Comparison of ENCODE assay signal across 8 cellular contexts in genomic region chr6:31270788-31271640, GRCh38. TPM values are rescaled to one million over a fixed set of nuclear protein-coding genes. Genes with fewer than 3 reads are reported as not detected.
DNase-seq lines count a peak whose midpoint lies in the region; ATAC-seq and TF ChIP-seq lines count a peak whose summit lies in the region.

No MANE protein-coding gene starts in this region.

- BruUV-seq in PC-9 (replicated peaks; lab: Mats Ljungman, UMichigan), result no TSS peak

- no peaks in the 10 kb centered on the region for H4K20me1 ChIP-seq in PC-9 (ENCODE audit: insufficient read depth)
- H4K20me1 ChIP-seq in hepatocyte (ENCODE audit: insufficient read depth, poor library complexity, severe bottlenecking), result no peaks in the 10 kb centered on the region

- POLR2A ChIA-PET in PC-9 (lab: Charles Lee; ENCODE audit: unreplicated experiment), result no interaction called here

- DNase-seq in DMS53 treated with DMSO at 0.1 percent for 48 hours (lab: John Stamatoyannopoulos, UW; ENCODE audit: unreplicated experiment) (peak; percentile 37), H7 (peak; percentile 58), PC-9 (peak in 1 of 2 experiments; percentile 74), adrenal gland (peak; percentile 45 to 83 (median 77)), hepatocyte (ENCODE audit: low spot score) (peak; percentile 68), SHP77 (lab: John Stamatoyannopoulos, UW) (no peak)

- no peak for TF ChIP-seq POLR2A in adrenal gland (IDR thresholded peaks at IDR 0.05)

- intact Hi-C loops in PC-9 (cut with micrococcal nuclease; ENCODE audit: unreplicated experiment) (loop anchor here (1.0 kb wide), 1 partner anchor 86 kb away; the partner anchor contains the start of gene HLA-B), adrenal gland (cut with DNase I) (no loop called here)

- no peaks in the 10 kb centered on the region for H3F3A ChIP-seq in PC-9 (ENCODE audit: insufficient read depth, low read depth)

- ATAC-seq in HG03097 (IDR thresholded peaks at IDR 0.05; ENCODE audit: low FRiP score, unreplicated experiment), result no peak

- H3K4me3 ChIP-seq in H7 (ENCODE audit: insufficient read depth, low read depth, low read length) (peak overlapping the region; percentile 59), PC-9 (peak overlapping the region; percentile 67), adrenal gland (peak overlapping the region in 2 of 4 donors; percentile 22 to 69), hepatocyte (peak overlapping the region; percentile 66), skeletal muscle satellite cell (ENCODE audit: low read length) (peak overlapping the region; percentile 80)

- H3K4me2 ChIP-seq in PC-9 (peak overlapping the region; percentile 82; the same call in 1 of the 2 replicates), hepatocyte (peak overlapping the region; percentile 80), skeletal muscle satellite cell (ENCODE audit: low read length) (peak overlapping the region; percentile 85)

- no peaks in the 10 kb centered on the region for H3K9me2 ChIP-seq in PC-9 (ENCODE audit: insufficient read depth)
- H3K9me2 ChIP-seq in hepatocyte (replicated peaks; ENCODE audit: insufficient read depth), result no peaks in the 10 kb centered on the region

- no peaks in the 10 kb centered on the region for H3K79me2 ChIP-seq in PC-9 (ENCODE audit: low read depth)
- no peaks in the 10 kb centered on the region for H3K79me2 ChIP-seq in hepatocyte

- H3K27me3 ChIP-seq in H7 (ENCODE audit: control insufficient read depth, insufficient read depth, low read length) (peaks cover 19% of the 10 kb centered on the region; the same call in 1 of the 2 replicates), PC-9 (ENCODE audit: insufficient read depth, low read depth) (peaks cover 4% of the 10 kb centered on the region), adrenal gland (no peaks in the 10 kb centered on the region), hepatocyte (peaks cover 2% of the 10 kb centered on the region), skeletal muscle satellite cell (ENCODE audit: control insufficient read depth, insufficient read depth, low read length) (peaks cover 22% of the 10 kb centered on the region)

- H3K9me3 ChIP-seq in PC-9 (ENCODE audit: insufficient read depth, low read depth) (no peaks in the 10 kb centered on the region), adrenal gland (replicated peaks in 1 of 3) (no peaks in the 10 kb centered on the region), hepatocyte (ENCODE audit: low read depth) (no peaks in the 10 kb centered on the region), skeletal muscle satellite cell (replicated peaks; ENCODE audit: low read length) (no peaks in the 10 kb centered on the region)

- WGBS in adrenal gland, 4 donors, result 4 to 23% (median 7%) methylated on average over 8 to 62 of the region's 62 CpGs; no CpG with 5 or more reads in 1 of the 4 donors
- WGBS in hepatocyte (ENCODE audit: low lambda C conversion rate, missing lambda C conversion rate), result 18% methylated on average over 51 of the region's 62 CpGs

- peak overlapping the region; percentile 84 for H2AFZ ChIP-seq in PC-9
- peak overlapping the region; percentile 55 for H2AFZ ChIP-seq in hepatocyte

- H3K36me3 ChIP-seq in H7 (replicated peaks; ENCODE audit: control insufficient read depth, insufficient read depth, low read length) (no peaks in the 10 kb centered on the region; the same call in 1 of the 2 replicates), PC-9 (ENCODE audit: low read depth) (no peaks in the 10 kb centered on the region), adrenal gland (replicated peaks in 1 of 2) (peaks cover 0 to 20% of the 10 kb centered on the region in 2 donors), hepatocyte (replicated peaks; ENCODE audit: insufficient read depth, low read depth) (no peaks in the 10 kb centered on the region), skeletal muscle satellite cell (ENCODE audit: insufficient read depth, low read length) (no peaks in the 10 kb centered on the region)

- H3K27ac ChIP-seq in PC-9 (peak overlapping the region; percentile 32; the same call in 1 of the 2 replicates), adrenal gland (peak overlapping the region in 4 of 5 donors; percentile 68 to 99 (median 97)), hepatocyte (peak overlapping the region; percentile 95)

- H3K4me1 ChIP-seq in PC-9 (replicated peaks; ENCODE audit: insufficient read depth) (0 out of 2 replicates have a peak, but pooled peaks cover 3% of the 10 kb centered on the region), adrenal gland (replicated peaks in 1 of 2) (peaks cover 0 to 4% of the 10 kb centered on the region in 2 donors), hepatocyte (ENCODE audit: insufficient read depth) (no peaks in the 10 kb centered on the region), skeletal muscle satellite cell (ENCODE audit: control insufficient read depth, insufficient read depth, low read length) (no peaks in the 10 kb centered on the region)

- CTCF ChIA-PET in PC-9 (lab: Charles Lee), result no interaction called here

- H3K9ac ChIP-seq in skeletal muscle satellite cell (ENCODE audit: low read depth, low read length), result peak overlapping the region; percentile 84

- TF ChIP-seq CTCF in PC-9 (conservative IDR thresholded peaks at IDR 0.05) (no peak), adrenal gland (IDR thresholded peaks at IDR 0.05) (no peak), hepatocyte (IDR thresholded peaks at IDR 0.05; ENCODE audit: poor library complexity) (no peak)

RNA-seq across cellular contexts. Expression of gene HLA-C, which starts 0.9 kb away (rescaled TPM):
- 33.7 and 34.7 TPM in 2 replicates for total RNA-seq in H7 (2014; rRNA removed; shearing (Covaris generic))
- total RNA-seq in PC-9 (2021) (305 and 374 TPM in 2 replicates), adrenal gland (1,000 to 10,000 TPM in 1 of 8 donors, 100 to 1,000 TPM in 7; 364 to 1,851 (median 754) TPM), hepatocyte (351 and 394 TPM in 2 replicates)
- polyA plus RNA-seq in adrenal gland (100 to 1,000 TPM; 157 to 323 (median 297) TPM), hepatocyte (451 and 500 TPM in 2 replicates)
- total RNA-seq in skeletal muscle satellite cell (2012; rRNA removed), result 30.9 and 81.3 TPM in 2 replicates

Comparison
In these comparisons a context has a peak if more than half of its experiments do, and no peak if none do; other contexts are left out.
1. DNase-seq: peak in DMS53 treated with DMSO at 0.1 percent for 48 hours (single experiment), H7 (single experiment), adrenal gland (7 of 7) and hepatocyte (single experiment); none in SHP77 (0 of 2).
2. H3K27ac ChIP-seq: peak in every context shown above with its lines; median percentile 97 in adrenal gland; 95 in hepatocyte; 32 in PC-9.
3. Peak in every context shown above with its lines, with median percentiles within 50 percentile points of each other: H3K4me2 ChIP-seq.